ENCODE assay signal across 8 cellular contexts in genomic region chr19:45638930-45639729, GRCh38.
DNase-seq lines count a peak whose midpoint lies in the region; FAIRE-seq and TF ChIP-seq lines count a peak whose summit lies in the region.

TSS of gene EML2 (minus strand) at chr19:45639397. CDS start at chr19:45639376, 21 bp downstream.

- no peak for FAIRE-seq in D721Med (lab: Jason Lieb, UNC)

- no peak for TF ChIP-seq RAD21 in Ishikawa (IDR thresholded peaks at IDR 0.05; ENCODE audit: low read depth)

- TF ChIP-seq EP300 in Ishikawa (IDR thresholded peaks at IDR 0.05; ENCODE audit: borderline replicate concordance), result no peak

- TF ChIP-seq CTCF in D721Med (IDR thresholded peaks at IDR 0.05; ENCODE audit: insufficient read depth, missing control alignments) (peak; percentile 23), cardiac fibroblast (IDR thresholded peaks at IDR 0.05; ENCODE audit: low read depth, low read length) (peak; percentile 9)

- H3K4me3 ChIP-seq in cardiac fibroblast (replicated peaks in 1 of 2; ENCODE audit: low read depth in 2 of 2, low read length in 2 of 2), result peak within 1 kb of the TSS; percentile 62 to 65

- DNase-seq in D721Med (ENCODE audit: insufficient read length, low spot score) (no peak), UCSD-AML1 (lab: John Stamatoyannopoulos, UW; ENCODE audit: unreplicated experiment) (peak; percentile 70), cardiac fibroblast (ENCODE audit: low read depth in 2 of 2) (peak in 1 of 2 donors; percentile 38), kidney tubule cell (ENCODE audit: low spot score) (peak; percentile 26), amniotic stem cell (lab: John Stamatoyannopoulos, UW) (no peak), COLO829 (ENCODE audit: low spot score) (no peak)
- DNase-seq in stimulated activated CD4-positive, alpha-beta T cell treated with anti-CD3 and anti-CD28 coated beads, Interleukin-4, amount 100 ng/mL, for 1 hour, result peak; percentile 64

TF ChIP-seq in Ishikawa, 13 proteins besides CTCF, POLR2A, EP300 and RAD21:
- TF ChIP-seq REST (IDR thresholded peaks at IDR 0.05; ENCODE audit: low read depth), result no peak
- no peak for TF ChIP-seq TEAD4 (IDR thresholded peaks at IDR 0.05)
- TF ChIP-seq YY1 (IDR thresholded peaks at IDR 0.05; ENCODE audit: low read depth), result peak; percentile 76; the same call in 1 of the 2 replicates
- peak; percentile 49; the same call in 1 of the 2 replicates for TF ChIP-seq TAF1 (IDR thresholded peaks at IDR 0.05; ENCODE audit: low read depth)
- no peak for TF ChIP-seq EGR1 (IDR thresholded peaks at IDR 0.05)
- no peak for TF ChIP-seq CREB1 (IDR thresholded peaks at IDR 0.05; ENCODE audit: low read depth)
- TF ChIP-seq USF1 (IDR thresholded peaks at IDR 0.05), result no peak
- no peak for TF ChIP-seq TCF12 (IDR thresholded peaks at IDR 0.05; ENCODE audit: low read depth)
- peak; percentile 100 for TF ChIP-seq ZBTB7A (IDR thresholded peaks at IDR 0.05; ENCODE audit: low read depth)
- peak; percentile 43 for TF ChIP-seq MAX (IDR thresholded peaks at IDR 0.05)
- TF ChIP-seq FOXM1 (IDR thresholded peaks at IDR 0.05; ENCODE audit: borderline replicate concordance, low read depth), result no peak
- TF ChIP-seq CEBPB (IDR thresholded peaks at IDR 0.05), result no peak
- no peak for TF ChIP-seq NFIC (IDR thresholded peaks at IDR 0.05)

Comparison
In these comparisons a context has a peak if more than half of its experiments do, and no peak if none do; other contexts are left out.
1. DNase-seq: peak in UCSD-AML1 (single experiment), kidney tubule cell (single experiment) and stimulated activated CD4-positive, alpha-beta T cell treated with anti-CD3 and anti-CD28 coated beads, Interleukin-4, amount 100 ng/mL, for 1 hour (single experiment); none in D721Med (single experiment), amniotic stem cell (single experiment) and COLO829 (single experiment).